Comparison of ENCODE assay signal across 8 cellular contexts in the genomic region with DNA sequence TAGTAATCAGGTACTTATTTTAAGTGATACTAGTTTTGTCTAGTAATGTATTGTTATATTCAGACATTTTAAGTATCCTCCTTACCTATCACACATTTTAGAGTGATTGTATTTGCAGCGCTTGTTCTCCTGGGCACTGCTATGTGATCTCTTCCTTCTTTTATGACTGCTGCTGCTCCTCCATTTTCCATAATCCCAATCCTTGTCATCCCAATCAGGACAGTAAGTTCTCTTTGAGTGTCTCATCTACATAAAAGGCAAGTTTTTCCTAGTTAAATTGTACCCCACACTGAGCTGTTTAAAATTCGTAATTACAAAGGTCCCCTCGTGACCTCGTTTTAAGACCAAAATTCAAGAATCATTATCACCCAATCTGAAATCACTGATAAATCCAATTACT. TPM values are rescaled to one million over a fixed set of nuclear protein-coding genes. Genes with fewer than 3 reads are reported as not detected.
A peak's percentile ranks its signal among the peaks of the same experiment; 100 is the strongest.
DNase-seq lines count a peak whose midpoint lies in the region; ATAC-seq, FAIRE-seq and TF ChIP-seq lines count a peak whose summit lies in the region.

No MANE protein-coding gene starts in this region.

- CTCF ChIA-PET in activated naive CD4-positive, alpha-beta T cell treated with anti-CD3 and anti-CD28 coated beads, Interleukin-2, amount 10 ng/mL, durations not matched to agents 7 days and 5 days (lab: Charles Lee): interaction anchor here (1.6 kb wide), 1 partner anchor 28 kb away, joined by 5 read pairs; the partner anchor contains the start of genes NIF3L1 and PPIL3
- CTCF ChIA-PET in K562 (lab: Yijun Ruan, JAX; ENCODE audit: low intra/inter-chr PET ratio): no interaction called here

- H3K27ac Mint-ChIP-seq in activated naive CD4-positive, alpha-beta T cell treated with anti-CD3 and anti-CD28 coated beads, Interleukin-2, amount 10 ng/mL, durations not matched to agents 7 days and 5 days: peak overlapping the region; percentile 97
- H3K27ac Mint-ChIP-seq in memory B cell: peak overlapping the region; percentile 97

- H3K4me2 ChIP-seq in K562 (ENCODE audit: insufficient read depth, low read length): peak overlapping the region; percentile 72

- peak overlapping the region; percentile 89 for H3K4me3 Mint-ChIP-seq in activated naive CD4-positive, alpha-beta T cell treated with anti-CD3 and anti-CD28 coated beads, Interleukin-2, amount 10 ng/mL, durations not matched to agents 7 days and 5 days
- peak overlapping the region; percentile 95 for H3K4me3 Mint-ChIP-seq in memory B cell

- H2AFZ ChIP-seq in K562 (ENCODE audit: low read depth, low read length): no peak overlapping the region

- WGBS in K562 (ENCODE audit: insufficient coverage, low coverage, missing lambda C conversion rate): 13% methylated on average over 4 of the region's 4 CpGs
- WGBS in transverse colon (ENCODE audit: low coverage in 1 of 2), 2 donors: 0 to 8% methylated on average over 3 to 4 of the region's 4 CpGs

- H3K4me3 ChIP-seq in K562 (peak overlapping the region; percentile 73), transverse colon (peak overlapping the region; percentile 73 to 92 (median 80))

- H3K9me3 ChIP-seq in K562 (replicated peaks; ENCODE audit: control insufficient read depth, insufficient read depth, low read depth, low read length) (no peaks in the 10 kb centered on the region), transverse colon (no peaks in the 10 kb centered on the region)

- no peak for ATAC-seq in K562
- ATAC-seq in memory B cell (ENCODE audit: low read depth): no peak

- peaks cover 60% of the 10 kb centered on the region for H3K36me3 ChIP-seq in K562 (ENCODE audit: control insufficient read depth, insufficient read depth, low read length)
- H3K36me3 ChIP-seq in transverse colon: peaks cover 0 to 41% (median 17%) of the 10 kb centered on the region in 4 donors

- H3K9me1 ChIP-seq in K562 (ENCODE audit: control insufficient read depth, insufficient read depth, low read length): no peaks in the 10 kb centered on the region

- peaks cover 10% of the 10 kb centered on the region for H4K20me1 ChIP-seq in K562 (replicated peaks; ENCODE audit: control insufficient read depth, insufficient read depth, low read length)

- TF ChIP-seq RAD21 in K562 (CRISPR knock-in tag; conservative IDR thresholded peaks at IDR 0.05 in 1 of 2, IDR thresholded peaks at IDR 0.05 in 1 of 2): no peak

- TF ChIP-seq EP300 in K562 (IDR thresholded peaks at IDR 0.05; ENCODE audit: low read length) (no peak), transverse colon (IDR thresholded peaks at IDR 0.05; ENCODE audit: low read depth) (no peak)

- peaks cover 78% of the 10 kb centered on the region for H3K79me2 ChIP-seq in K562 (ENCODE audit: control insufficient read depth, insufficient read depth, low read length)

- BruUV-seq in K562 (replicated peaks; lab: Mats Ljungman, UMichigan): no TSS peak

- DNase-seq in activated naive CD4-positive, alpha-beta T cell treated with anti-CD3 and anti-CD28 coated beads, Interleukin-2, amount 10 ng/mL, durations not matched to agents 7 days and 5 days: no peak
- DNase-seq in activated naive CD4-positive, alpha-beta T cell treated with Interleukin-2 at 50 U/mL for 16 hours: no peak
- no peak for DNase-seq in K562 (ENCODE audit: extremely low read depth in 1 of 4, low spot score in 3 of 4)
- no peak for DNase-seq in memory B cell (ENCODE audit: low spot score in 2 of 2)
- DNase-seq in transverse colon: no peak
- no peak for DNase-seq in DMS53 (lab: John Stamatoyannopoulos, UW)
- DNase-seq in NCI-H2171 treated with DMSO at 0.1 percent for 48 hours (lab: John Stamatoyannopoulos, UW): no peak
- no peak for DNase-seq in middle frontal gyrus (ENCODE audit: extremely low spot score, low spot score)

- in situ Hi-C loops in K562 (cut with MboI): no loop called here
- in situ Hi-C loops in transverse colon (cut with MboI; ENCODE audit: low pct_ligation_motif_present in 1 of 4, low pct_unique_long_range_greater_than_20kb in 1 of 4, low sequenced_read_pairs in 3 of 4): loop anchor here in 2 of 4 donors (10.0 to 25.0 kb wide), 2 partner anchors 47 to 549 kb away; partner anchors contain the start of genes BZW1 (in 1 of the 2) and SPATS2L (in 1 of the 2)

- peaks cover 60% of the 10 kb centered on the region for H3K4me1 Mint-ChIP-seq in activated naive CD4-positive, alpha-beta T cell treated with anti-CD3 and anti-CD28 coated beads, Interleukin-2, amount 10 ng/mL, durations not matched to agents 7 days and 5 days
- peaks cover 36% of the 10 kb centered on the region for H3K4me1 Mint-ChIP-seq in memory B cell

- FAIRE-seq in K562 (lab: Jason Lieb, UNC): no peak

- no peak for TF ChIP-seq CTCF in K562 (IDR thresholded peaks at IDR 0.05 in 2 of 3, conservative IDR thresholded peaks at IDR 0.05 in 1 of 3; ENCODE audit: insufficient read depth in 2 of 3, low read depth in 1 of 3, low read length in 3 of 3)
- no peak for TF ChIP-seq CTCF in transverse colon (IDR thresholded peaks at IDR 0.05)

- intact Hi-C loops in K562 (cut with micrococcal nuclease): loop anchor here (2.0 to 5.0 kb wide), 2 partner anchors 27 to 49 kb away; partner anchors contain the start of genes BZW1, NIF3L1 and PPIL3
- intact Hi-C loops in transverse colon (cut with DNase I; ENCODE audit: low total_unique reads): no loop called here

- H3K27me3 ChIP-seq in K562 (ENCODE audit: control insufficient read depth in 2 of 2, insufficient read depth in 2 of 2, low read length in 2 of 2): no peaks in the 10 kb centered on the region
- H3K27me3 ChIP-seq in transverse colon: no peaks in the 10 kb centered on the region

- no peak for TF ChIP-seq POLR2A in K562 (conservative IDR thresholded peaks at IDR 0.05)
- no peak for TF ChIP-seq POLR2A in transverse colon (IDR thresholded peaks at IDR 0.05)

- POLR2A ChIA-PET in K562 (lab: Yijun Ruan, JAX): interaction anchor here (1.0 to 1.4 kb wide), 3 partner anchors 9 to 28 kb away, joined by 3 to 6 read pairs (median 3); partner anchors contain the start of genes NIF3L1 and PPIL3

- peaks cover 70% of the 10 kb centered on the region for H3K36me3 Mint-ChIP-seq in activated naive CD4-positive, alpha-beta T cell treated with anti-CD3 and anti-CD28 coated beads, Interleukin-2, amount 10 ng/mL, durations not matched to agents 7 days and 5 days
- H3K36me3 Mint-ChIP-seq in memory B cell: peaks cover 44% of the 10 kb centered on the region

- peaks cover 4 to 7% of the 10 kb centered on the region in 2 experiments; a peak in 4 of 5 replicates for H3K4me1 ChIP-seq in K562 (replicated peaks in 1 of 2; ENCODE audit: control insufficient read depth in 2 of 2, insufficient read depth in 2 of 2, low read length in 2 of 2)
- H3K4me1 ChIP-seq in transverse colon: peaks cover 12 to 51% (median 32%) of the 10 kb centered on the region in 4 donors

- H3K9ac ChIP-seq in K562 (ENCODE audit: insufficient read depth in 1 of 2, low read depth in 2 of 2, low read length in 2 of 2): peak overlapping the region in 1 of 2 experiments; percentile 63; a peak in 2 of 4 replicates

- no peaks in the 10 kb centered on the region for H3K9me3 Mint-ChIP-seq in activated naive CD4-positive, alpha-beta T cell treated with anti-CD3 and anti-CD28 coated beads, Interleukin-2, amount 10 ng/mL, durations not matched to agents 7 days and 5 days
- H3K9me3 Mint-ChIP-seq in memory B cell: no peaks in the 10 kb centered on the region

- H3K27ac ChIP-seq in K562 (ENCODE audit: extremely low read depth, low read depth, low read length) (no peak overlapping the region), transverse colon (peak overlapping the region; percentile 98 to 100 (median 99))

- H3K27me3 Mint-ChIP-seq in activated naive CD4-positive, alpha-beta T cell treated with anti-CD3 and anti-CD28 coated beads, Interleukin-2, amount 10 ng/mL, durations not matched to agents 7 days and 5 days: peaks cover 7% of the 10 kb centered on the region
- no peaks in the 10 kb centered on the region for H3K27me3 Mint-ChIP-seq in memory B cell

RNA-seq across cellular contexts. Expression of gene CLK1, which starts 2.8 kb away (rescaled TPM):
- 144 and 391 TPM in 2 replicates for total RNA-seq in K562 (2011; cell fraction: chromatin; rRNA removed; ENCODE audit: low replicate concordance)
- total RNA-seq in K562 (2011; cell fraction: nucleolus; rRNA removed): 62.0 and 72.6 TPM in 2 replicates
- total RNA-seq in K562 (2011; cell fraction: nucleoplasm; rRNA removed): 115 and 119 TPM in 2 replicates
- total RNA-seq in K562 (2014; rRNA removed): 23.0 and 29.3 TPM in 2 replicates
- total RNA-seq in K562 (2014; rRNA removed; fragmentation: Illumina TruSeq; extraction: Trizol): 47.0 and 58.5 TPM in 2 replicates
- total RNA-seq in K562 (2015; rRNA removed; fragmentation: Illumina TruSeq; extraction: Trizol): 42.5 and 45.4 TPM in 2 replicates
- 29.7 and 29.9 TPM in 2 replicates for total RNA-seq in K562 (2021)
- polyA plus RNA-seq in K562 (2011; rRNA removed): 93.4 and 99.2 TPM in 2 replicates
- polyA plus RNA-seq in K562 (2011; cell fraction: cytosol; rRNA removed): 11.1 and 32.7 TPM in 2 replicates
- polyA plus RNA-seq in K562 (2011; cell fraction: nucleus; rRNA removed): 97.4 and 180 TPM in 2 replicates
- polyA plus RNA-seq in K562 (2012): 25.6 and 26.7 TPM in 2 replicates
- polyA plus RNA-seq in K562 (2014; fragmentation: Illumina TruSeq; extraction: Trizol): 32.1 and 33.9 TPM in 2 replicates
- 10 to 100 TPM; 49.3 to 50.7 TPM for polyA plus RNA-seq in K562 (2014; fragmentation: Nextera tagmentation; extraction: Ambion mirVana)
- 45.2 and 49.2 TPM in 2 replicates for polyA plus RNA-seq in K562 (2014; rRNA removed)
- 94.3 and 125 TPM in 2 replicates for polyA minus RNA-seq in K562 (2011; rRNA and poly(A)+ RNA removed)
- polyA minus RNA-seq in K562 (2011; cell fraction: cytosol; rRNA and poly(A)+ RNA removed): 19.3 and 25.7 TPM in 2 replicates
- polyA minus RNA-seq in K562 (2011; cell fraction: nucleus; rRNA and poly(A)+ RNA removed): 53.2 and 93.0 TPM in 2 replicates
- 100 to 1,000 TPM; 115 to 231 (median 127) TPM for total RNA-seq in transverse colon

RNA-seq across cellular contexts. Expression of gene PPIL3, which starts 27.3 kb away (rescaled TPM):
- total RNA-seq in K562 (2011; cell fraction: chromatin; rRNA removed; ENCODE audit: low replicate concordance): 33.1 and 77.5 TPM in 2 replicates
- 18.7 and 23.0 TPM in 2 replicates for total RNA-seq in K562 (2011; cell fraction: nucleolus; rRNA removed)
- total RNA-seq in K562 (2011; cell fraction: nucleoplasm; rRNA removed): 36.6 and 42.0 TPM in 2 replicates
- total RNA-seq in K562 (2014; rRNA removed) (22.4 and 30.3 TPM in 2 replicates), K562 (2014; rRNA removed; fragmentation: Illumina TruSeq; extraction: Trizol) (42.1 and 45.9 TPM in 2 replicates), K562 (2015; rRNA removed; fragmentation: Illumina TruSeq; extraction: Trizol) (38.6 and 40.5 TPM in 2 replicates), K562 (2021) (24.3 and 26.5 TPM in 2 replicates), transverse colon (10 to 100 TPM; 16.8 to 18.4 (median 17.7) TPM)
- polyA plus RNA-seq in K562 (2011; rRNA removed) (65.0 and 66.2 TPM in 2 replicates), K562 (2014; fragmentation: Illumina TruSeq; extraction: Trizol) (38.4 and 49.0 TPM in 2 replicates), K562 (2014; fragmentation: Nextera tagmentation; extraction: Ambion mirVana) (10 to 100 TPM; 59.4 to 64.6 TPM), K562 (2014; rRNA removed) (41.9 and 51.8 TPM in 2 replicates)
- 17.0 and 36.1 TPM in 2 replicates for polyA plus RNA-seq in K562 (2011; cell fraction: cytosol; rRNA removed)
- polyA plus RNA-seq in K562 (2011; cell fraction: nucleus; rRNA removed): 26.8 and 41.6 TPM in 2 replicates
- 32.8 and 35.0 TPM in 2 replicates for polyA plus RNA-seq in K562 (2012)
- 32.2 and 47.3 TPM in 2 replicates for polyA minus RNA-seq in K562 (2011; rRNA and poly(A)+ RNA removed)
- polyA minus RNA-seq in K562 (2011; cell fraction: cytosol; rRNA and poly(A)+ RNA removed): 9.5 and 11.4 TPM in 2 replicates
- 12.1 and 23.3 TPM in 2 replicates for polyA minus RNA-seq in K562 (2011; cell fraction: nucleus; rRNA and poly(A)+ RNA removed)

RNA-seq across cellular contexts. Expression of gene NIF3L1, which starts 27.6 kb away (rescaled TPM):
- 52.0 and 72.3 TPM in 2 replicates for total RNA-seq in K562 (2011; cell fraction: chromatin; rRNA removed; ENCODE audit: low replicate concordance)
- 31.5 and 34.9 TPM in 2 replicates for total RNA-seq in K562 (2011; cell fraction: nucleolus; rRNA removed)
- total RNA-seq in K562 (2011; cell fraction: nucleoplasm; rRNA removed): 40.0 TPM in 2 replicates
- 26.7 and 29.4 TPM in 2 replicates for total RNA-seq in K562 (2014; rRNA removed)
- total RNA-seq in K562 (2014; rRNA removed; fragmentation: Illumina TruSeq; extraction: Trizol): 44.7 and 45.6 TPM in 2 replicates
- total RNA-seq in K562 (2015; rRNA removed; fragmentation: Illumina TruSeq; extraction: Trizol): 42.1 and 44.0 TPM in 2 replicates
- 28.1 and 33.3 TPM in 2 replicates for total RNA-seq in K562 (2021)
- polyA plus RNA-seq in K562 (2011; rRNA removed): 89.5 and 90.8 TPM in 2 replicates
- 61.1 and 98.7 TPM in 2 replicates for polyA plus RNA-seq in K562 (2011; cell fraction: cytosol; rRNA removed)
- polyA plus RNA-seq in K562 (2011; cell fraction: nucleus; rRNA removed): 59.1 and 86.3 TPM in 2 replicates
- 24.6 and 28.1 TPM in 2 replicates for polyA plus RNA-seq in K562 (2012)
- 51.2 and 64.4 TPM in 2 replicates for polyA plus RNA-seq in K562 (2014; fragmentation: Illumina TruSeq; extraction: Trizol)
- 10 to 100 TPM; 79.3 to 80.0 TPM for polyA plus RNA-seq in K562 (2014; fragmentation: Nextera tagmentation; extraction: Ambion mirVana)
- polyA plus RNA-seq in K562 (2014; rRNA removed): 44.5 and 50.5 TPM in 2 replicates
- polyA minus RNA-seq in K562 (2011; rRNA and poly(A)+ RNA removed): 88.6 and 112 TPM in 2 replicates
- 16.1 and 27.1 TPM in 2 replicates for polyA minus RNA-seq in K562 (2011; cell fraction: cytosol; rRNA and poly(A)+ RNA removed)
- polyA minus RNA-seq in K562 (2011; cell fraction: nucleus; rRNA and poly(A)+ RNA removed): 18.6 and 35.0 TPM in 2 replicates
- 10 to 100 TPM; 14.5 to 26.6 (median 21.5) TPM for total RNA-seq in transverse colon

RNA-seq across cellular contexts. Expression of gene BZW1, which starts 49.9 kb away (rescaled TPM):
- total RNA-seq in K562 (2011; cell fraction: chromatin; rRNA removed; ENCODE audit: low replicate concordance): 57.7 and 112 TPM in 2 replicates
- 25.2 and 30.8 TPM in 2 replicates for total RNA-seq in K562 (2011; cell fraction: nucleolus; rRNA removed)
- 49.5 and 52.8 TPM in 2 replicates for total RNA-seq in K562 (2011; cell fraction: nucleoplasm; rRNA removed)
- total RNA-seq in K562 (2014; rRNA removed) (151 and 176 TPM in 2 replicates), K562 (2014; rRNA removed; fragmentation: Illumina TruSeq; extraction: Trizol) (211 and 248 TPM in 2 replicates), K562 (2015; rRNA removed; fragmentation: Illumina TruSeq; extraction: Trizol) (206 and 233 TPM in 2 replicates), K562 (2021) (187 and 198 TPM in 2 replicates), transverse colon (100 to 1,000 TPM in 2 of 4 donors, 10 to 100 TPM in 2; 17.1 to 167 (median 110) TPM)
- polyA plus RNA-seq in K562 (2011; rRNA removed) (144 and 198 TPM in 2 replicates), K562 (2014; fragmentation: Illumina TruSeq; extraction: Trizol) (134 and 161 TPM in 2 replicates), K562 (2014; fragmentation: Nextera tagmentation; extraction: Ambion mirVana) (100 to 1,000 TPM; 235 to 244 TPM), K562 (2014; rRNA removed) (110 and 111 TPM in 2 replicates)
- polyA plus RNA-seq in K562 (2011; cell fraction: cytosol; rRNA removed): 102 and 107 TPM in 2 replicates
- 40.4 and 50.4 TPM in 2 replicates for polyA plus RNA-seq in K562 (2011; cell fraction: nucleus; rRNA removed)
- polyA plus RNA-seq in K562 (2012): 94.6 and 173 TPM in 2 replicates
- polyA minus RNA-seq in K562 (2011; rRNA and poly(A)+ RNA removed): 249 and 314 TPM in 2 replicates
- polyA minus RNA-seq in K562 (2011; cell fraction: cytosol; rRNA and poly(A)+ RNA removed): 144 and 167 TPM in 2 replicates
- polyA minus RNA-seq in K562 (2011; cell fraction: nucleus; rRNA and poly(A)+ RNA removed): 53.3 and 84.3 TPM in 2 replicates
